In genomic region chr9:133351526-133351907, GRCh38 we compare ENCODE assay signal across 11 cellular contexts. TPM values are rescaled to one million over a fixed set of nuclear protein-coding genes. Genes with fewer than 3 reads are reported as not detected.
DNase-seq lines count a peak whose midpoint lies in the region; ATAC-seq and TF ChIP-seq lines count a peak whose summit lies in the region.
"Had no signal": no experiment of that assay in that cellular context is flagged by ENCODE, and none has a peak within 500 bp of the region (broad histone marks: within the 10 kb centered on the region; RNA-seq: fewer than 3 reads in every experiment).

No MANE protein-coding gene starts in this region.

- no peak for DNase-seq in activated CD8-positive, alpha-beta T cell treated with anti-CD3 and anti-CD28 coated beads for 36 hours
- DNase-seq in activated CD8-positive, alpha-beta T cell treated with anti-CD3 and anti-CD28 coated beads, Interleukin-2, amount 10 ng/mL, durations not matched to agents 7 days and 5 days: no peak
- DNase-seq in Karpas-422 (no peak), osteocyte (ENCODE audit: extremely low spot score, unreplicated experiment) (no peak), OCI-M1 (lab: John Stamatoyannopoulos, UW) (no peak)
- DNase-seq in activated T-cell treated with anti-CD3 and anti-CD28 coated beads, Interleukin-2, amount 50 U/mL, for 72 hours: no peak
- DNase-seq: CD8-positive, alpha-beta memory T cell had no signal

- no peaks in the 10 kb centered on the region for H3K9me3 Mint-ChIP-seq in activated CD8-positive, alpha-beta T cell treated with anti-CD3 and anti-CD28 coated beads for 36 hours
- no peaks in the 10 kb centered on the region for H3K9me3 Mint-ChIP-seq in activated CD8-positive, alpha-beta T cell treated with anti-CD3 and anti-CD28 coated beads, Interleukin-2, amount 10 ng/mL, durations not matched to agents 7 days and 5 days (ENCODE audit: insufficient read depth)
- H3K9me3 Mint-ChIP-seq in brain (peaks cover 0 to 4% (median 0%) of the 10 kb centered on the region in 5 experiments), osteocyte (ENCODE audit: unreplicated experiment) (no peaks in the 10 kb centered on the region)
- no peaks in the 10 kb centered on the region for H3K9me3 Mint-ChIP-seq in activated T-cell treated with anti-CD3 and anti-CD28 coated beads, Interleukin-2, amount 50 U/mL, for 72 hours
- H3K9me3 Mint-ChIP-seq: CD8-positive, alpha-beta memory T cell had no signal

- peaks cover 41% of the 10 kb centered on the region for H3K79me2 ChIP-seq in Karpas-422 (ENCODE audit: low read length)

- H3K27ac ChIP-seq in Karpas-422 (ENCODE audit: low read length): peak overlapping the region; percentile 24; the same call in 1 of the 2 replicates
- H3K27ac ChIP-seq: SJSA1 had no signal

- no peak for TF ChIP-seq CTCF in activated CD8-positive, alpha-beta T cell treated with anti-CD3 and anti-CD28 coated beads for 36 hours (IDR thresholded peaks at IDR 0.05)
- TF ChIP-seq CTCF in brain (conservative IDR thresholded peaks at IDR 0.05) (no peak), osteocyte (IDR thresholded peaks at IDR 0.05) (no peak)

- H3K36me3 Mint-ChIP-seq in activated CD8-positive, alpha-beta T cell treated with anti-CD3 and anti-CD28 coated beads for 36 hours (ENCODE audit: low read depth): peaks cover 55% of the 10 kb centered on the region
- peaks cover 48% of the 10 kb centered on the region for H3K36me3 Mint-ChIP-seq in activated CD8-positive, alpha-beta T cell treated with anti-CD3 and anti-CD28 coated beads, Interleukin-2, amount 10 ng/mL, durations not matched to agents 7 days and 5 days (ENCODE audit: low read depth)
- peaks cover 50% of the 10 kb centered on the region for H3K36me3 Mint-ChIP-seq in brain
- H3K36me3 Mint-ChIP-seq in osteocyte (ENCODE audit: unreplicated experiment): peaks cover 37% of the 10 kb centered on the region
- peaks cover 23 to 36% of the 10 kb centered on the region in 2 donors for H3K36me3 Mint-ChIP-seq in activated T-cell treated with anti-CD3 and anti-CD28 coated beads, Interleukin-2, amount 50 U/mL, for 72 hours (ENCODE audit: insufficient read depth in 2 of 2)

- H3K27ac Mint-ChIP-seq in activated CD8-positive, alpha-beta T cell treated with anti-CD3 and anti-CD28 coated beads for 36 hours: peak overlapping the region; percentile 46
- no peak overlapping the region for H3K27ac Mint-ChIP-seq in activated CD8-positive, alpha-beta T cell treated with anti-CD3 and anti-CD28 coated beads, Interleukin-2, amount 10 ng/mL, durations not matched to agents 7 days and 5 days
- H3K27ac Mint-ChIP-seq in brain: peak overlapping the region in 2 of 5 experiments; percentile 21 to 75
- peak overlapping the region; percentile 41 for H3K27ac Mint-ChIP-seq in osteocyte (ENCODE audit: unreplicated experiment)
- H3K27ac Mint-ChIP-seq in activated T-cell treated with anti-CD3 and anti-CD28 coated beads, Interleukin-2, amount 50 U/mL, for 72 hours: no peak overlapping the region

- no peak for ATAC-seq in activated CD8-positive, alpha-beta T cell treated with anti-CD3 and anti-CD28 coated beads for 36 hours
- no peak for ATAC-seq in activated CD8-positive, alpha-beta T cell treated with anti-CD3 and anti-CD28 coated beads, Interleukin-2, amount 10 ng/mL, durations not matched to agents 7 days and 5 days
- ATAC-seq in HG03378 (IDR thresholded peaks at IDR 0.05; ENCODE audit: unreplicated experiment): no peak
- no peak for ATAC-seq in activated T-cell treated with anti-CD3 and anti-CD28 coated beads, Interleukin-2, amount 50 U/mL, for 72 hours (replicated peaks in 1 of 2)

- peak overlapping the region; percentile 15 for H3K4me3 Mint-ChIP-seq in activated CD8-positive, alpha-beta T cell treated with anti-CD3 and anti-CD28 coated beads for 36 hours
- H3K4me3 Mint-ChIP-seq in activated CD8-positive, alpha-beta T cell treated with anti-CD3 and anti-CD28 coated beads, Interleukin-2, amount 10 ng/mL, durations not matched to agents 7 days and 5 days: no peak overlapping the region
- H3K4me3 Mint-ChIP-seq in brain (peak overlapping the region in 3 of 5 experiments; percentile 44 to 80 (median 59)), osteocyte (ENCODE audit: unreplicated experiment) (no peak overlapping the region)
- no peak overlapping the region for H3K4me3 Mint-ChIP-seq in activated T-cell treated with anti-CD3 and anti-CD28 coated beads, Interleukin-2, amount 50 U/mL, for 72 hours
- H3K4me3 Mint-ChIP-seq: activated CD4-positive, alpha-beta T cell treated with anti-CD3 and anti-CD28 coated beads for 36 hours had no signal

- peaks cover 23% of the 10 kb centered on the region for H4K20me1 ChIP-seq in Karpas-422 (ENCODE audit: insufficient read depth, low read depth, low read length)

- H3K9me3 ChIP-seq in Karpas-422 (ENCODE audit: low read length): no peaks in the 10 kb centered on the region
- H3K9me3 ChIP-seq: SJSA1 had no signal

- no peaks in the 10 kb centered on the region for H3K27me3 Mint-ChIP-seq in activated CD8-positive, alpha-beta T cell treated with anti-CD3 and anti-CD28 coated beads for 36 hours
- no peaks in the 10 kb centered on the region for H3K27me3 Mint-ChIP-seq in activated CD8-positive, alpha-beta T cell treated with anti-CD3 and anti-CD28 coated beads, Interleukin-2, amount 10 ng/mL, durations not matched to agents 7 days and 5 days (ENCODE audit: low read depth)
- H3K27me3 Mint-ChIP-seq in brain (peaks cover 14% of the 10 kb centered on the region), osteocyte (ENCODE audit: unreplicated experiment) (no peaks in the 10 kb centered on the region)
- no peaks in the 10 kb centered on the region for H3K27me3 Mint-ChIP-seq in activated T-cell treated with anti-CD3 and anti-CD28 coated beads, Interleukin-2, amount 50 U/mL, for 72 hours (ENCODE audit: low read depth)
- H3K27me3 Mint-ChIP-seq: activated CD4-positive, alpha-beta T cell treated with anti-CD3 and anti-CD28 coated beads for 36 hours had no signal

- H3K4me1 Mint-ChIP-seq in activated CD8-positive, alpha-beta T cell treated with anti-CD3 and anti-CD28 coated beads for 36 hours (ENCODE audit: low read depth): peaks cover 52% of the 10 kb centered on the region
- H3K4me1 Mint-ChIP-seq in activated CD8-positive, alpha-beta T cell treated with anti-CD3 and anti-CD28 coated beads, Interleukin-2, amount 10 ng/mL, durations not matched to agents 7 days and 5 days (ENCODE audit: low read depth): peaks cover 64% of the 10 kb centered on the region
- H3K4me1 Mint-ChIP-seq in brain: peaks cover 44% of the 10 kb centered on the region
- peaks cover 38% of the 10 kb centered on the region for H3K4me1 Mint-ChIP-seq in osteocyte (ENCODE audit: unreplicated experiment)
- H3K4me1 Mint-ChIP-seq in activated T-cell treated with anti-CD3 and anti-CD28 coated beads, Interleukin-2, amount 50 U/mL, for 72 hours (ENCODE audit: low read depth): peaks cover 74% of the 10 kb centered on the region

- peaks cover 54% of the 10 kb centered on the region for H3K4me1 ChIP-seq in Karpas-422 (ENCODE audit: low read length)

- H3K27me3 ChIP-seq in Karpas-422 (ENCODE audit: low read length): no peaks in the 10 kb centered on the region
- H3K27me3 ChIP-seq: SJSA1 had no signal

- CTCF ChIA-PET in activated CD8-positive, alpha-beta T cell treated with anti-CD3 and anti-CD28 coated beads for 36 hours (lab: Charles Lee): interaction anchor here (0.9 to 2.5 kb wide), 7 partner anchors 10 to 53 kb away, joined by 3 to 15 read pairs (median 5); no protein-coding TSS in a partner anchor
- CTCF ChIA-PET in activated CD8-positive, alpha-beta T cell treated with anti-CD3 and anti-CD28 coated beads, Interleukin-2, amount 10 ng/mL, durations not matched to agents 7 days and 5 days (lab: Charles Lee): interaction anchor here (1.1 to 4.3 kb wide), 6 partner anchors 11 to 166 kb away, joined by 3 to 29 read pairs (median 4); no protein-coding TSS in a partner anchor

- H3K9me2 ChIP-seq in Karpas-422 (replicated peaks; ENCODE audit: insufficient read depth, low read length): no peaks in the 10 kb centered on the region

- no peak overlapping the region for H3K4me2 ChIP-seq in Karpas-422 (ENCODE audit: low read depth, low read length, poor library complexity, severe bottlenecking)

- intact Hi-C loops in activated CD8-positive, alpha-beta T cell treated with anti-CD3 and anti-CD28 coated beads for 36 hours (cut with micrococcal nuclease): no loop called here

- no peak overlapping the region for H3K4me3 ChIP-seq in Karpas-422 (ENCODE audit: low read length)
- H3K4me3 ChIP-seq: SJSA1 had no signal

- H3K9ac ChIP-seq in Karpas-422 (ENCODE audit: low read length): no peak overlapping the region

- H3K36me3 ChIP-seq in Karpas-422 (ENCODE audit: insufficient read depth, low read length): peaks cover 41% of the 10 kb centered on the region

- POLR2A ChIA-PET in activated CD8-positive, alpha-beta T cell treated with anti-CD3 and anti-CD28 coated beads for 36 hours (lab: Charles Lee): interaction anchor here (0.7 to 28.8 kb wide), 6 partner anchors 3 to 73 kb away, joined by 3 to 872 read pairs (median 8); partner anchors contain the start of genes MED22, RPL7A, STKLD1 and SURF1
- POLR2A ChIA-PET in activated CD8-positive, alpha-beta T cell treated with anti-CD3 and anti-CD28 coated beads, Interleukin-2, amount 10 ng/mL, durations not matched to agents 7 days and 5 days (lab: Charles Lee): interaction anchor here (1.1 to 9.1 kb wide), 3 partner anchors 8 to 22 kb away, joined by 3 to 192 read pairs (median 4); partner anchors contain the start of genes STKLD1 and SURF4

- no peak overlapping the region for H2AFZ ChIP-seq in Karpas-422 (ENCODE audit: low read length)

RNA-seq across cellular contexts. Expression of gene RPL7A, which starts 3.5 kb away (rescaled TPM):
- 1,000 to 10,000 TPM; 3,479 to 3,507 TPM for total RNA-seq in activated CD8-positive, alpha-beta T cell treated with anti-CD3 and anti-CD28 coated beads for 36 hours
- 1,000 to 10,000 TPM; 1,894 to 1,933 TPM for total RNA-seq in activated CD8-positive, alpha-beta T cell treated with anti-CD3 and anti-CD28 coated beads, Interleukin-2, amount 10 ng/mL, durations not matched to agents 7 days and 5 days
- total RNA-seq in Karpas-422 (2014; rRNA removed; shearing (Covaris generic); ENCODE audit: low replicate concordance): 2,407 and 2,991 TPM in 2 replicates
- 5,503 TPM for polyA plus RNA-seq in brain (ENCODE audit: insufficient read depth, low read depth, low replicate concordance)
- total RNA-seq in osteocyte: 1,770 and 1,772 TPM in 2 replicates
- total RNA-seq in activated T-cell treated with anti-CD3 and anti-CD28 coated beads, Interleukin-2, amount 50 U/mL, for 72 hours: 1,000 to 10,000 TPM; 2,529 to 2,856 TPM

RNA-seq across cellular contexts. Expression of gene MED22, which starts 3.6 kb away (rescaled TPM):
- 10 to 100 TPM; 23.4 to 29.0 TPM for total RNA-seq in activated CD8-positive, alpha-beta T cell treated with anti-CD3 and anti-CD28 coated beads for 36 hours
- total RNA-seq in activated CD8-positive, alpha-beta T cell treated with anti-CD3 and anti-CD28 coated beads, Interleukin-2, amount 10 ng/mL, durations not matched to agents 7 days and 5 days: 10 to 100 TPM; 29.1 to 29.6 TPM
- total RNA-seq in Karpas-422 (2014; rRNA removed; shearing (Covaris generic); ENCODE audit: low replicate concordance): 13.6 and 30.6 TPM in 2 replicates
- polyA plus RNA-seq in brain (ENCODE audit: insufficient read depth, low read depth, low replicate concordance): 37.7 TPM
- total RNA-seq in osteocyte: 23.4 and 27.6 TPM in 2 replicates
- total RNA-seq in activated T-cell treated with anti-CD3 and anti-CD28 coated beads, Interleukin-2, amount 50 U/mL, for 72 hours: 10 to 100 TPM; 27.4 to 31.5 TPM

RNA-seq across cellular contexts. Expression of gene SURF1, which starts 4.8 kb away (rescaled TPM):
- 10 to 100 TPM; 22.1 to 25.3 TPM for total RNA-seq in activated CD8-positive, alpha-beta T cell treated with anti-CD3 and anti-CD28 coated beads for 36 hours
- total RNA-seq in activated CD8-positive, alpha-beta T cell treated with anti-CD3 and anti-CD28 coated beads, Interleukin-2, amount 10 ng/mL, durations not matched to agents 7 days and 5 days: 10 to 100 TPM; 37.4 to 39.1 TPM
- total RNA-seq in Karpas-422 (2014; rRNA removed; shearing (Covaris generic); ENCODE audit: low replicate concordance): 35.6 and 40.0 TPM in 2 replicates
- polyA plus RNA-seq in brain (ENCODE audit: insufficient read depth, low read depth, low replicate concordance): 104 TPM
- 36.2 and 39.4 TPM in 2 replicates for total RNA-seq in osteocyte
- 10 to 100 TPM; 32.7 to 33.4 TPM for total RNA-seq in activated T-cell treated with anti-CD3 and anti-CD28 coated beads, Interleukin-2, amount 50 U/mL, for 72 hours

RNA-seq across cellular contexts. Expression of gene SURF2, which starts 4.8 kb away (rescaled TPM):
- 10 to 100 TPM; 14.6 to 21.5 TPM for total RNA-seq in activated CD8-positive, alpha-beta T cell treated with anti-CD3 and anti-CD28 coated beads for 36 hours
- 10 to 100 TPM; 18.4 to 20.7 TPM for total RNA-seq in activated CD8-positive, alpha-beta T cell treated with anti-CD3 and anti-CD28 coated beads, Interleukin-2, amount 10 ng/mL, durations not matched to agents 7 days and 5 days
- total RNA-seq in Karpas-422 (2014; rRNA removed; shearing (Covaris generic); ENCODE audit: low replicate concordance): 20.0 and 52.9 TPM in 2 replicates
- 75.0 TPM for polyA plus RNA-seq in brain (ENCODE audit: insufficient read depth, low read depth, low replicate concordance)
- total RNA-seq in osteocyte: 15.4 and 16.3 TPM in 2 replicates
- 10 to 100 TPM; 14.7 to 19.9 TPM for total RNA-seq in activated T-cell treated with anti-CD3 and anti-CD28 coated beads, Interleukin-2, amount 50 U/mL, for 72 hours

RNA-seq across cellular contexts. Expression of gene SURF6, which starts 15.5 kb away (rescaled TPM):
- total RNA-seq in activated CD8-positive, alpha-beta T cell treated with anti-CD3 and anti-CD28 coated beads for 36 hours: 10 to 100 TPM; 24.9 to 28.3 TPM
- total RNA-seq in activated CD8-positive, alpha-beta T cell treated with anti-CD3 and anti-CD28 coated beads, Interleukin-2, amount 10 ng/mL, durations not matched to agents 7 days and 5 days: 10 to 100 TPM; 20.1 to 21.4 TPM
- total RNA-seq in Karpas-422 (2014; rRNA removed; shearing (Covaris generic); ENCODE audit: low replicate concordance): 5.6 and 22.9 TPM in 2 replicates
- polyA plus RNA-seq in brain (ENCODE audit: insufficient read depth, low read depth, low replicate concordance): 24.4 TPM
- 16.0 and 19.8 TPM in 2 replicates for total RNA-seq in osteocyte
- 10 to 100 TPM; 13.7 to 14.0 TPM for total RNA-seq in activated T-cell treated with anti-CD3 and anti-CD28 coated beads, Interleukin-2, amount 50 U/mL, for 72 hours

Comparison
In these comparisons a context has a peak if more than half of its experiments do, and no peak if none do; other contexts are left out.
1. H3K27ac Mint-ChIP-seq: peak in activated CD8-positive, alpha-beta T cell treated with anti-CD3 and anti-CD28 coated beads for 36 hours (single experiment) and osteocyte (single experiment); none in activated CD8-positive, alpha-beta T cell treated with anti-CD3 and anti-CD28 coated beads, Interleukin-2, amount 10 ng/mL, durations not matched to agents 7 days and 5 days (single experiment) and activated T-cell treated with anti-CD3 and anti-CD28 coated beads, Interleukin-2, amount 50 U/mL, for 72 hours (single experiment).
2. H3K4me3 Mint-ChIP-seq: peak in activated CD8-positive, alpha-beta T cell treated with anti-CD3 and anti-CD28 coated beads for 36 hours (single experiment) and brain (3 of 5); none in activated CD8-positive, alpha-beta T cell treated with anti-CD3 and anti-CD28 coated beads, Interleukin-2, amount 10 ng/mL, durations not matched to agents 7 days and 5 days (single experiment), osteocyte (single experiment) and activated T-cell treated with anti-CD3 and anti-CD28 coated beads, Interleukin-2, amount 50 U/mL, for 72 hours (0 of 2).